34 cellular contexts compared by ENCODE assay signal in the genomic region with DNA sequence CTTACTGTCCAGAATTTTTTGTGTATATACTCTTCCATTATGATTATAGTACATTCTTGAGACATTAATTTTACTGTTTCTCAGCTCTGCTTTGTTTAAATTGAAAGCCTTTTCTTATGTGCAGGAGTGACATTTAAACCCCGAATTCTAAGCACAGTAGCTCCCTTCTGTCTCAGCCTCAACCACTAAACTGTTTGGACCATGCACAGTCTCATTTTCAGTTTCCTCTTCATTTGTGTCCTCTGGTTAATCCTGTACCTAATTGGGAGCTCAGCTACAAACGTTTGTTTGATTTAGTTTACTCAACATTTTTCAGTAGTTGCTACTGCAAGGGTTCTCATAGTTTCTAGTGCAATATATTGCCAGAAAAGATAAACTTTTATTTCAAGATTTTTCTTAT.
"Had no signal": no experiment of that assay in that cellular context is flagged by ENCODE, and none has a peak within 500 bp of the region (broad histone marks: within the 10 kb centered on the region; RNA-seq: fewer than 3 reads in every experiment).

No MANE protein-coding gene starts in this region.

- H3K36me3 ChIP-seq: MG63 had no signal

- H3K27me3 ChIP-seq: MG63 had no signal

- H3K4me3 ChIP-seq: MG63 had no signal

- H3K27ac ChIP-seq: KMS-11 had no signal

- H3K9ac ChIP-seq: KMS-11 had no signal

- H3K4me2 ChIP-seq: KMS-11 had no signal

- DNase-seq: Kasumi-1, MG63, MV-4-11, NCI-H1048, NCI-H1092, NCI-H1092 treated with DMSO at 0.1 percent for 48 hours, NCI-H1105, NCI-H1105 treated with DMSO at 0.1 percent for 48 hours, NCI-H1417, NCI-H1417 treated with DMSO at 0.1 percent for 48 hours, NCI-H1436, NCI-H1436 treated with DMSO at 0.1 percent for 48 hours, NCI-H146, NCI-H1694, NCI-H1694 treated with DMSO at 0.1 percent for 48 hours, NCI-H187, NCI-H187 treated with DMSO at 0.1 percent for 48 hours, NCI-H1930, NCI-H2029, NCI-H2029 treated with DMSO at 0.1 percent for 48 hours, NCI-H2081, NCI-H2081 treated with DMSO at 0.1 percent for 48 hours, NCI-H2107, NCI-H2171, NCI-H2171 treated with DMSO at 0.1 percent for 48 hours, NCI-H2227 treated with DMSO at 0.1 percent for 48 hours, NCI-H226, NCI-H345, NCI-H446, NCI-H446 treated with DMSO at 0.1 percent for 48 hours, NCI-H510A, NCI-H510A treated with DMSO at 0.1 percent for 48 hours, NCI-H524 had no signal

- H3K9me3 ChIP-seq: MG63 had no signal
